Comparison of ENCODE assay signal across 10 cellular contexts in genomic region chr7:98360221-98361124, GRCh38. TPM values are rescaled to one million over a fixed set of nuclear protein-coding genes. Genes with fewer than 3 reads are reported as not detected.
DNase-seq lines count a peak whose midpoint lies in the region; ATAC-seq and TF ChIP-seq lines count a peak whose summit lies in the region.
"Had no signal": no experiment of that assay in that cellular context is flagged by ENCODE, and none has a peak within 500 bp of the region (broad histone marks: within the 10 kb centered on the region; RNA-seq: fewer than 3 reads in every experiment).

No MANE protein-coding gene starts in this region.

- TF ChIP-seq POLR2A in NB4 (IDR thresholded peaks at IDR 0.05; ENCODE audit: extremely low read depth, insufficient read length): no peak

- H3K4me3 ChIP-seq in NB4 (ENCODE audit: low read depth, low read length) (no peak overlapping the region), esophagus (ENCODE audit: low read depth in 1 of 2, low read length in 2 of 2) (no peak overlapping the region), muscle layer of duodenum (ENCODE audit: low read depth in 1 of 2, low read length in 2 of 2) (no peak overlapping the region), ascending aorta (no peak overlapping the region)

- TF ChIP-seq CTCF in NB4 (IDR thresholded peaks at IDR 0.05; ENCODE audit: low read depth, low read length) (no peak), ascending aorta (IDR thresholded peaks at IDR 0.05) (no peak)

- intact Hi-C loops in ascending aorta (cut with DNase I): no loop called here

- H3K36me3 ChIP-seq in esophagus (ENCODE audit: control insufficient read depth in 2 of 2, insufficient read depth in 2 of 2, low read length in 1 of 2) (no peaks in the 10 kb centered on the region), muscle layer of duodenum (ENCODE audit: control insufficient read depth in 1 of 2, insufficient read depth in 2 of 2, low read length in 2 of 2) (no peaks in the 10 kb centered on the region), ascending aorta (no peaks in the 10 kb centered on the region)

- peak overlapping the region; percentile 66 to 73 for H3K27ac ChIP-seq in esophagus (ENCODE audit: low read depth in 2 of 2, low read length in 1 of 2)
- peak overlapping the region; percentile 74 for H3K27ac ChIP-seq in muscle layer of duodenum (ENCODE audit: low read length)
- H3K27ac ChIP-seq in ascending aorta: no peak overlapping the region

- ATAC-seq in HG03457 (IDR thresholded peaks at IDR 0.05; ENCODE audit: unreplicated experiment): no peak

- H3K4me1 ChIP-seq in esophagus (ENCODE audit: control insufficient read depth in 2 of 2, insufficient read depth in 2 of 2, low read length in 1 of 2) (no peaks in the 10 kb centered on the region), muscle layer of duodenum (ENCODE audit: control insufficient read depth in 1 of 2, insufficient read depth in 2 of 2, low read length in 2 of 2) (no peaks in the 10 kb centered on the region), ascending aorta (no peaks in the 10 kb centered on the region)

- DNase-seq in ELF-1 (ENCODE audit: low read depth, low spot score) (peak; percentile 79), NB4 (ENCODE audit: low read depth) (peak; percentile 37), ascending aorta (ENCODE audit: low spot score in 2 of 2) (no peak), ecto neural progenitor cell (ENCODE audit: low spot score) (no peak)
- no peak for DNase-seq in activated CD4-positive, alpha-beta T cell treated with anti-CD3 and anti-CD28 coated beads, Interleukin-2, amount 50 U/mL, for 48 hours
- DNase-seq: CD4-positive, alpha-beta T cell; NCI-H2029 had no signal

- WGBS in esophagus, 2 donors: 58 to 66% methylated on average over 10 of the region's 10 CpGs

- H3K27me3 ChIP-seq in esophagus (ENCODE audit: control insufficient read depth in 1 of 2, insufficient read depth in 2 of 2, low read length in 2 of 2) (no peaks in the 10 kb centered on the region), muscle layer of duodenum (ENCODE audit: low read depth, low read length) (no peaks in the 10 kb centered on the region), ascending aorta (no peaks in the 10 kb centered on the region)

- H3K9me3 ChIP-seq in esophagus (ENCODE audit: control insufficient read depth in 2 of 2, insufficient read depth in 1 of 2, low read depth in 1 of 2, low read length in 1 of 2) (no peaks in the 10 kb centered on the region), muscle layer of duodenum (ENCODE audit: control insufficient read depth in 1 of 2, low read length in 2 of 2) (no peaks in the 10 kb centered on the region), ascending aorta (no peaks in the 10 kb centered on the region)

RNA-seq across cellular contexts. Expression of gene BAIAP2L1, which starts 40.4 kb away (rescaled TPM):
- 10 to 100 TPM; 20.0 to 23.1 TPM for polyA plus RNA-seq in esophagus
- 2.8 TPM for total RNA-seq in ascending aorta

Comparison
In these comparisons a context has a peak if more than half of its experiments do, and no peak if none do; other contexts are left out.
1. DNase-seq: peak in ELF-1 (single experiment) and NB4 (single experiment); none in ascending aorta (0 of 2), activated CD4-positive, alpha-beta T cell treated with anti-CD3 and anti-CD28 coated beads, Interleukin-2, amount 50 U/mL, for 48 hours (0 of 2) and ecto neural progenitor cell (single experiment).
2. H3K27ac ChIP-seq: peak in esophagus (2 of 2) and muscle layer of duodenum (single experiment); none in ascending aorta (0 of 2).